In genomic region chr13:44575035-44575434, GRCh38 we compare ENCODE assay signal across 8 cellular contexts. TPM values are rescaled to one million over a fixed set of nuclear protein-coding genes. Genes with fewer than 3 reads are reported as not detected.
DNase-seq lines count a peak whose midpoint lies in the region; ATAC-seq and TF ChIP-seq lines count a peak whose summit lies in the region.

No MANE protein-coding gene starts in this region.

- peaks cover 21% of the 10 kb centered on the region for H3K36me3 Mint-ChIP-seq in CD4-positive, alpha-beta T cell (ENCODE audit: low read depth)
- peaks cover 19% of the 10 kb centered on the region for H3K36me3 Mint-ChIP-seq in endothelial cell (ENCODE audit: low read depth, unreplicated experiment)

- H3K4me1 ChIP-seq in PC-3 (ENCODE audit: insufficient read depth, low read length) (peaks cover 39% of the 10 kb centered on the region), osteoblast (ENCODE audit: insufficient read depth, low read length) (peaks cover 51% of the 10 kb centered on the region)

- TF ChIP-seq CTCF in CD4-positive, alpha-beta T cell (IDR thresholded peaks at IDR 0.05), result no peak
- TF ChIP-seq CTCF in PC-3 (conservative IDR thresholded peaks at IDR 0.05; ENCODE audit: low read depth, low read length) (no peak), endothelial cell (IDR thresholded peaks at IDR 0.05; ENCODE audit: unreplicated experiment) (no peak), osteoblast (IDR thresholded peaks at IDR 0.05; ENCODE audit: extremely low read depth, low read depth, low read length) (no peak)

- no peak for ATAC-seq in CD4-positive, alpha-beta T cell (ENCODE audit: poor library complexity)
- ATAC-seq in PC-3 (no peak), GM21423 (IDR thresholded peaks at IDR 0.05; ENCODE audit: unreplicated experiment) (no peak), HG03469 (IDR thresholded peaks at IDR 0.05; ENCODE audit: unreplicated experiment) (no peak), GM19395 (IDR thresholded peaks at IDR 0.05; ENCODE audit: unreplicated experiment) (no peak)

- H3K27me3 Mint-ChIP-seq in CD4-positive, alpha-beta T cell, result no peaks in the 10 kb centered on the region
- H3K27me3 Mint-ChIP-seq in endothelial cell (ENCODE audit: unreplicated experiment), result peaks cover 10% of the 10 kb centered on the region

- peak overlapping the region; percentile 98 for H3K27ac Mint-ChIP-seq in CD4-positive, alpha-beta T cell
- H3K27ac Mint-ChIP-seq in endothelial cell (ENCODE audit: unreplicated experiment), result peak overlapping the region; percentile 86

- H3K9me3 Mint-ChIP-seq in CD4-positive, alpha-beta T cell, result no peaks in the 10 kb centered on the region
- H3K9me3 Mint-ChIP-seq in endothelial cell (ENCODE audit: unreplicated experiment), result no peaks in the 10 kb centered on the region

- peaks cover 26% of the 10 kb centered on the region for H4K20me1 ChIP-seq in PC-3 (ENCODE audit: low read length)
- H4K20me1 ChIP-seq in osteoblast (ENCODE audit: insufficient read depth, low read length), result peaks cover 38% of the 10 kb centered on the region

- H3K36me3 ChIP-seq in PC-3 (ENCODE audit: low read depth, low read length) (0 out of 2 replicates have a peak, but pooled peaks cover 3% of the 10 kb centered on the region), osteoblast (ENCODE audit: insufficient read depth, low read length) (peaks cover 24% of the 10 kb centered on the region)

- H3K27ac ChIP-seq in CD4-positive, alpha-beta T cell (ENCODE audit: low read depth, low read length), result peak overlapping the region; percentile 58
- H3K27ac ChIP-seq in PC-3 (ENCODE audit: low read length), result peak overlapping the region; percentile 15; the same call in 1 of the 2 replicates
- peak overlapping the region; percentile 58 for H3K27ac ChIP-seq in osteoblast (ENCODE audit: low read depth, low read length)

- CTCF ChIA-PET in CD4-positive, alpha-beta T cell (lab: Charles Lee), result interaction anchor here (1.4 to 2.7 kb wide), 2 partner anchors 10 kb away, joined by 3 to 12 read pairs; no protein-coding TSS in a partner anchor
- CTCF ChIA-PET in PC-3 (lab: Charles Lee), result no interaction called here

- no peak for DNase-seq in CD4-positive, alpha-beta T cell
- DNase-seq in PC-3 (no peak), endothelial cell (ENCODE audit: low spot score) (no peak), osteoblast (ENCODE audit: insufficient read length, low spot score, missing footprints) (no peak), iPS-NIHi11 (ENCODE audit: low spot score) (no peak)

- BruUV-seq in PC-3 (replicated peaks; lab: Mats Ljungman, UMichigan), result no TSS peak

- H3K79me2 ChIP-seq in PC-3 (ENCODE audit: low read length) (peaks cover 69% of the 10 kb centered on the region), osteoblast (ENCODE audit: insufficient read depth, low read length) (peaks cover 70% of the 10 kb centered on the region)

- no peaks in the 10 kb centered on the region for H3K9me3 ChIP-seq in CD4-positive, alpha-beta T cell (ENCODE audit: control insufficient read depth, low read length)
- H3K9me3 ChIP-seq in PC-3 (ENCODE audit: low read length) (no peaks in the 10 kb centered on the region), osteoblast (ENCODE audit: low read depth, low read length) (no peaks in the 10 kb centered on the region)

- H3K4me2 ChIP-seq in PC-3 (ENCODE audit: low read length) (peak overlapping the region; percentile 94), osteoblast (ENCODE audit: insufficient read depth, low read length) (peak overlapping the region; percentile 97)

- peaks cover 58% of the 10 kb centered on the region for H3K4me1 Mint-ChIP-seq in CD4-positive, alpha-beta T cell (ENCODE audit: low read depth)
- H3K4me1 Mint-ChIP-seq in endothelial cell (ENCODE audit: unreplicated experiment), result peaks cover 40% of the 10 kb centered on the region

- H3F3A ChIP-seq in PC-3 (ENCODE audit: low read length, unreplicated experiment), result no peaks in the 10 kb centered on the region

- H2AFZ ChIP-seq in PC-3 (ENCODE audit: low read length), result no peak overlapping the region
- H2AFZ ChIP-seq in osteoblast (ENCODE audit: low read length), result no peak overlapping the region

- no peaks in the 10 kb centered on the region for H3K27me3 ChIP-seq in CD4-positive, alpha-beta T cell (ENCODE audit: control insufficient read depth, insufficient read depth, low read length)
- H3K27me3 ChIP-seq in PC-3 (ENCODE audit: low read length) (no peaks in the 10 kb centered on the region), osteoblast (ENCODE audit: insufficient read depth, low read length) (no peaks in the 10 kb centered on the region)

- H3K4me3 Mint-ChIP-seq in CD4-positive, alpha-beta T cell, result peak overlapping the region; percentile 99
- H3K4me3 Mint-ChIP-seq in endothelial cell (ENCODE audit: unreplicated experiment), result peak overlapping the region; percentile 93

- H3K4me3 ChIP-seq in PC-3 (ENCODE audit: low read length), result peak overlapping the region; percentile 84
- H3K4me3 ChIP-seq in osteoblast (ENCODE audit: insufficient read depth, low read length), result peak overlapping the region; percentile 78

- H3K9me2 ChIP-seq in PC-3 (replicated peaks; ENCODE audit: low read length), result no peaks in the 10 kb centered on the region

- intact Hi-C loops in CD4-positive, alpha-beta T cell (cut with DNase I, micrococcal nuclease), result loop anchor here (5.0 to 10.0 kb wide), 12 partner anchors 38 to 1477 kb away; partner anchors contain the start of genes GPALPP1 (in 2 of the 2), NUFIP1 (in 2 of the 2), COG3 (in 1 of the 2) and GTF2F2 (in 1 of the 2)
- intact Hi-C loops in PC-3 (cut with micrococcal nuclease), result loop anchor here (5.0 kb wide), 2 partner anchors 182 to 397 kb away; no protein-coding TSS in a partner anchor

- H3K9ac ChIP-seq in PC-3 (ENCODE audit: low read length), result peak overlapping the region; percentile 81; the same call in 1 of the 2 replicates

- POLR2A ChIA-PET in CD4-positive, alpha-beta T cell (lab: Charles Lee), result interaction anchor here (0.9 to 2.0 kb wide), 6 partner anchors 8 to 433 kb away, joined by 3 to 17 read pairs (median 4); no protein-coding TSS in a partner anchor
- POLR2A ChIA-PET in PC-3 (lab: Charles Lee; ENCODE audit: unreplicated experiment), result no interaction called here

RNA-seq across cellular contexts. Expression of gene TSC22D1, which starts 1.1 kb away (rescaled TPM):
- total RNA-seq in CD4-positive, alpha-beta T cell, result 10 to 100 TPM; 24.0 to 26.5 TPM
- total RNA-seq in PC-3 (2014; rRNA removed), result 163 and 194 TPM in 2 replicates
- 73.0 TPM for total RNA-seq in endothelial cell (ENCODE audit: unreplicated experiment)
- 159 and 173 TPM in 2 replicates for total RNA-seq in osteoblast
